In genomic region chr7:50367098-50367497, GRCh38 we compare ENCODE assay signal across 1 cellular context.
TF ChIP-seq lines count a peak whose summit lies in the region.

No MANE protein-coding gene starts in this region.

TF ChIP-seq in GM12878, 131 proteins besides CTCF, POLR2A, EP300 and RAD21:
- TF ChIP-seq REST (IDR thresholded peaks at IDR 0.05; ENCODE audit: low read depth, low read length) (no peak), CREM (IDR thresholded peaks at IDR 0.05; ENCODE audit: low read depth) (peak; percentile 55; the same call in 1 of the 2 replicates), EED (IDR thresholded peaks at IDR 0.05; ENCODE audit: low read depth) (peak; percentile 34; the same call in 1 of the 2 replicates), ATF2 (IDR thresholded peaks at IDR 0.05; ENCODE audit: low read length) (0 out of 2 replicates have a peak, but pooled peaks have one; percentile 18)
